In the genomic region with DNA sequence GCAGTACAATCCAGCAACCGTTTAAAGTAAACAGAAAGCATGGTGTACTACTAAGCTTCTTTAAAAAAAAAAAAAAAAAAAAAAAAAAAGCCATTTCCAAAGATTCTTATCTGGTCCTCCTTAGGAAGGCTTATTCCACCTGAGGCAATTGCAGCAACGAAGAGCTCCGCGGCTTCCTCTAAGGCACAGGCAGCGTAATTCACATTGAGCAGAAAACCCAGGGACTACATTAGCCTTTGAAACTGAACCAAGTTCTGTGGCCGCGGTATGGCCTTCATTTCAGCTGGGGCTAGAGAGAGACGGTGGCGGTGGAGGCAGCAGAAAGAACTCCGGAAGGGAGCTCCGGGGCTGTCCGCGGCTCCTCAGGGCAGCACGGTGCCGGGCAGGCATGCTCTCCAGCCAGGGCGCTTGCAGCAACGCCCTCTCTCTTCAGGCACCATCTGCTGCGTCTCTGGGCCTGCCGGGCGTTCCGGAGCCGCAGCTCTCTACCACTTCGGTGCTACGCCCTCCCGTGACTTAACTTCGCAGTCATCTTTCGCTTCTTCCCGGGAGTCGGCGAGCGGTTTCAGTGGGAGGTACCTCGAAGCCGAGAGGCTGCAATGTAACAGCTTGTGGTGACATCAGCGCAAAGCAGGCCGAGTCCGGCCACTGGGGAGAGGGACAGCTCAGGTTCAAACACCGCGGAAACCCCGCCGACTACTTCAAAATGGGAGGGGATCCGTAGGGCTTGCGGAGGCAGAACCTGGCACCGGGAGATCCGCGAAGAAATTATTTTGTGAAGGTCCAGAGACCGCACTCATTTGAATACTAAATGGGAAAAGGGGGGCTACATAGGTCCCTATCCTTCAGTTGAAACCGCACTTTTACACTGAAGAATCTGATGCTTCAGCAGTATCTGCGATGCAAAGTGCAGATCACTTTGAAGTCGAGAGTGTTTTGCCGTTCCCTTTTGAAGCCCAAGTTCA, we compare ENCODE assay signal across 8 cellular contexts.
DNase-seq lines count a peak whose midpoint lies in the region; ATAC-seq lines count a peak whose summit lies in the region.

No MANE protein-coding gene starts in this region.

- intact Hi-C loops in left colon (cut with DNase I, micrococcal nuclease), result no loop called here

- peak; percentile 95 for ATAC-seq in GM19023 (IDR thresholded peaks at IDR 0.05; ENCODE audit: unreplicated experiment)
- peak; percentile 94 for ATAC-seq in HG03159 (IDR thresholded peaks at IDR 0.05; ENCODE audit: unreplicated experiment)
- peak; percentile 90 for ATAC-seq in left colon

- DNase-seq in AG20443 (ENCODE audit: low spot score) (peak; percentile 90), NCI-H2227 treated with DMSO at 0.1 percent for 48 hours (lab: John Stamatoyannopoulos, UW) (peak; percentile 85), cortex of kidney (lab: John Stamatoyannopoulos, UW) (peak; percentile 58), left colon (peak; percentile 89 to 97)
- DNase-seq in activated CD4-positive, alpha-beta T cell treated with anti-CD3 and anti-CD28 coated beads for 1 hour, result peak; percentile 36
- peak; percentile 10 to 62 (median 48) for DNase-seq in stimulated activated CD4-positive, alpha-beta T cell treated with anti-CD3 and anti-CD28 coated beads, Interleukin-1b, Interleukin-23, amount 100 ng/mL, for 24 hours (ENCODE audit: low read depth in 4 of 4, low spot score in 1 of 4)

Comparison
In these comparisons a context has a peak if more than half of its experiments do, and no peak if none do; other contexts are left out.
1. Peak in every context shown above with its lines: DNase-seq and ATAC-seq.
2. DNase-seq: peak in every context shown above with its lines; median percentile 93 in left colon; 90 in AG20443; 85 in NCI-H2227 treated with DMSO at 0.1 percent for 48 hours; 58 in cortex of kidney; 48 in stimulated activated CD4-positive, alpha-beta T cell treated with anti-CD3 and anti-CD28 coated beads, Interleukin-1b, Interleukin-23, amount 100 ng/mL, for 24 hours; 36 in activated CD4-positive, alpha-beta T cell treated with anti-CD3 and anti-CD28 coated beads for 1 hour.